In the genomic region with DNA sequence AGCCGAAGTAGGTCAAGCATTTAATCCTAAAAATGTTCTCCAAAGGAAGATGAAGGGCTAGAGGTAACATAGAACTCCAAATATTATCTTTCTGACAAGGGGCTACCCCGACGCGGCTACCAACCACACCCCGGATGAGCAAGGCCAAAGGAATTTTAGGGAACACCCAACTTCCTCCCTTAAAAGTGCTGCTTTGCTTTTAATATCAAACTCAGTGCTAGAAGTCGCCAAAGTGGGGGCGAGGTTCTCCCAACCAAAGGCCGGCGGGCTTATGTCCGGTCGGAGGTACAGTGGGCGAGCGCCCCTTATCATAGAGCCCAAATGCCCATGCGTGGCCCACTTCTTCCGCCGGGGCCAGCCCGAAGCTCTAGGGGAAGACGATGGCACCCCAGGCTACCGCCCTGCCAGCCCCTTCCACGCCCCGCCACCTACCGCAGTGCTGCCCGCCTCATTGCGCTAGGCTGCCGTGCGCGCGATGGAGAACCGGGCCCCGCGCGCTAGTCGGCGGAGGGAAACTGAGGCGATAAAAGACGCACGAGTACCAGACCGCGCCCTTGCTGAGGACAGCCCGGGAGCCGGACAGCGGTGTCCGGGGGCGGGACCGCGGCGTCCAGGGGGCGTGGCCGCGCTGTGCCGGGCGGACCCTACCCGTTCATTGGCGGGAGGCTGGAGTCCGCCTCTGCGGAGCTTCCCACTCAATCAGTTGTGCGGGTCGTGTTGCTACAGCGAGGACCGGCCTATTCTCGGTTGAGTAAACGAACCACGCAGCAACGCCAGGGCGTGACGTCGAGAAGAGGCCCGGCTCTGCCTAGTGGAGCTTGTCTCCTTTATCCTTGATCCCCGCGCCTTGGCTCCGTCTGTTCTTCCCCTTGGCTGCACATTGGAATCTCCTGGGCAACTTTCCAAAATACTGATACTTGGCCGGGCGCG, we compare ENCODE assay signal across 1 cellular context.
TF ChIP-seq lines count a peak whose summit lies in the region.

A gene with protein sequence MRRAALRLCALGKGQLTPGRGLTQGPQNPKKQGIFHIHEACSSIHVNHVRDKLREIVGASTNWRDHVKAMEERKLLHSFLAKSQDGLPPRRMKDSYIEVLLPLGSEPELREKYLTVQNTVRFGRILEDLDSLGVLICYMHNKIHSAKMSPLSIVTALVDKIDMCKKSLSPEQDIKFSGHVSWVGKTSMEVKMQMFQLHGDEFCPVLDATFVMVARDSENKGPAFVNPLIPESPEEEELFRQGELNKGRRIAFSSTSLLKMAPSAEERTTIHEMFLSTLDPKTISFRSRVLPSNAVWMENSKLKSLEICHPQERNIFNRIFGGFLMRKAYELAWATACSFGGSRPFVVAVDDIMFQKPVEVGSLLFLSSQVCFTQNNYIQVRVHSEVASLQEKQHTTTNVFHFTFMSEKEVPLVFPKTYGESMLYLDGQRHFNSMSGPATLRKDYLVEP (minus strand): TSS at position 584 of the 930 bp plus-strand sequence. CDS start 132 bp downstream, at position 452.

TF ChIP-seq in GM12878, 131 proteins besides CTCF, POLR2A, EP300 and RAD21 (continued from another document):
- 0 out of 2 replicates have a peak, but pooled peaks have one; percentile 7 for TF ChIP-seq RUNX3 (IDR thresholded peaks at IDR 0.05; ENCODE audit: low read length)
- no peak for TF ChIP-seq ETV6 (conservative IDR thresholded peaks at IDR 0.05 in 1 of 2, IDR thresholded peaks at IDR 0.05 in 1 of 2; ENCODE audit: borderline replicate concordance in 1 of 2, low read depth in 1 of 2)
- TF ChIP-seq SMAD5 (IDR thresholded peaks at IDR 0.05; ENCODE audit: low read depth): no peak
- TF ChIP-seq ZSCAN29 (IDR thresholded peaks at IDR 0.05): no peak
- TF ChIP-seq RBBP5 (conservative IDR thresholded peaks at IDR 0.05): no peak
- TF ChIP-seq CHD2 (IDR thresholded peaks at IDR 0.05; ENCODE audit: borderline replicate concordance, low read depth, low read length): no peak
- TF ChIP-seq, protein P1, sequence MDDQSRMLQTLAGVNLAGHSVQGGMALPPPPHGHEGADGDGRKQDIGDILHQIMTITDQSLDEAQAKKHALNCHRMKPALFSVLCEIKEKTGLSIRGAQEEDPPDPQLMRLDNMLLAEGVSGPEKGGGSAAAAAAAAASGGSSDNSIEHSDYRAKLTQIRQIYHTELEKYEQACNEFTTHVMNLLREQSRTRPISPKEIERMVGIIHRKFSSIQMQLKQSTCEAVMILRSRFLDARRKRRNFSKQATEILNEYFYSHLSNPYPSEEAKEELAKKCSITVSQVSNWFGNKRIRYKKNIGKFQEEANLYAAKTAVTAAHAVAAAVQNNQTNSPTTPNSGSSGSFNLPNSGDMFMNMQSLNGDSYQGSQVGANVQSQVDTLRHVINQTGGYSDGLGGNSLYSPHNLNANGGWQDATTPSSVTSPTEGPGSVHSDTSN (IDR thresholded peaks at IDR 0.05; ENCODE audit: insufficient replicate concordance, low read depth, low read length): no peak
- TF ChIP-seq NFIC (IDR thresholded peaks at IDR 0.05; ENCODE audit: low read depth, low read length): no peak
- TF ChIP-seq, protein P2, sequence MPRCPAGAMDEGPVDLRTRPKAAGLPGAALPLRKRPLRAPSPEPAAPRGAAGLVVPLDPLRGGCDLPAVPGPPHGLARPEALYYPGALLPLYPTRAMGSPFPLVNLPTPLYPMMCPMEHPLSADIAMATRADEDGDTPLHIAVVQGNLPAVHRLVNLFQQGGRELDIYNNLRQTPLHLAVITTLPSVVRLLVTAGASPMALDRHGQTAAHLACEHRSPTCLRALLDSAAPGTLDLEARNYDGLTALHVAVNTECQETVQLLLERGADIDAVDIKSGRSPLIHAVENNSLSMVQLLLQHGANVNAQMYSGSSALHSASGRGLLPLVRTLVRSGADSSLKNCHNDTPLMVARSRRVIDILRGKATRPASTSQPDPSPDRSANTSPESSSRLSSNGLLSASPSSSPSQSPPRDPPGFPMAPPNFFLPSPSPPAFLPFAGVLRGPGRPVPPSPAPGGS (IDR thresholded peaks at IDR 0.05; ENCODE audit: borderline replicate concordance, insufficient read depth, low read depth, low read length, poor library complexity, severe bottlenecking): no peak
- TF ChIP-seq, protein P3, sequence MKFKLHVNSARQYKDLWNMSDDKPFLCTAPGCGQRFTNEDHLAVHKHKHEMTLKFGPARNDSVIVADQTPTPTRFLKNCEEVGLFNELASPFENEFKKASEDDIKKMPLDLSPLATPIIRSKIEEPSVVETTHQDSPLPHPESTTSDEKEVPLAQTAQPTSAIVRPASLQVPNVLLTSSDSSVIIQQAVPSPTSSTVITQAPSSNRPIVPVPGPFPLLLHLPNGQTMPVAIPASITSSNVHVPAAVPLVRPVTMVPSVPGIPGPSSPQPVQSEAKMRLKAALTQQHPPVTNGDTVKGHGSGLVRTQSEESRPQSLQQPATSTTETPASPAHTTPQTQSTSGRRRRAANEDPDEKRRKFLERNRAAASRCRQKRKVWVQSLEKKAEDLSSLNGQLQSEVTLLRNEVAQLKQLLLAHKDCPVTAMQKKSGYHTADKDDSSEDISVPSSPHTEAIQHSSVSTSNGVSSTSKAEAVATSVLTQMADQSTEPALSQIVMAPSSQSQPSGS (IDR thresholded peaks at IDR 0.05; ENCODE audit: low read length): no peak
- no peak for TF ChIP-seq TARDBP (IDR thresholded peaks at IDR 0.05; ENCODE audit: borderline replicate concordance)
- TF ChIP-seq, protein P4, sequence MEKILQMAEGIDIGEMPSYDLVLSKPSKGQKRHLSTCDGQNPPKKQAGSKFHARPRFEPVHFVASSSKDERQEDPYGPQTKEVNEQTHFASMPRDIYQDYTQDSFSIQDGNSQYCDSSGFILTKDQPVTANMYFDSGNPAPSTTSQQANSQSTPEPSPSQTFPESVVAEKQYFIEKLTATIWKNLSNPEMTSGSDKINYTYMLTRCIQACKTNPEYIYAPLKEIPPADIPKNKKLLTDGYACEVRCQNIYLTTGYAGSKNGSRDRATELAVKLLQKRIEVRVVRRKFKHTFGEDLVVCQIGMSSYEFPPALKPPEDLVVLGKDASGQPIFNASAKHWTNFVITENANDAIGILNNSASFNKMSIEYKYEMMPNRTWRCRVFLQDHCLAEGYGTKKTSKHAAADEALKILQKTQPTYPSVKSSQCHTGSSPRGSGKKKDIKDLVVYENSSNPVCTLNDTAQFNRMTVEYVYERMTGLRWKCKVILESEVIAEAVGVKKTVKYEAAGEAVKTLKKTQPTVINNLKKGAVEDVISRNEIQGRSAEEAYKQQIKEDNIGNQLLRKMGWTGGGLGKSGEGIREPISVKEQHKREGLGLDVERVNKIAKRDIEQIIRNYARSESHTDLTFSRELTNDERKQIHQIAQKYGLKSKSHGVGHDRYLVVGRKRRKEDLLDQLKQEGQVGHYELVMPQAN (conservative IDR thresholded peaks at IDR 0.05): peak; percentile 43; the same call in 1 of the 2 replicates
- TF ChIP-seq, protein P5, sequence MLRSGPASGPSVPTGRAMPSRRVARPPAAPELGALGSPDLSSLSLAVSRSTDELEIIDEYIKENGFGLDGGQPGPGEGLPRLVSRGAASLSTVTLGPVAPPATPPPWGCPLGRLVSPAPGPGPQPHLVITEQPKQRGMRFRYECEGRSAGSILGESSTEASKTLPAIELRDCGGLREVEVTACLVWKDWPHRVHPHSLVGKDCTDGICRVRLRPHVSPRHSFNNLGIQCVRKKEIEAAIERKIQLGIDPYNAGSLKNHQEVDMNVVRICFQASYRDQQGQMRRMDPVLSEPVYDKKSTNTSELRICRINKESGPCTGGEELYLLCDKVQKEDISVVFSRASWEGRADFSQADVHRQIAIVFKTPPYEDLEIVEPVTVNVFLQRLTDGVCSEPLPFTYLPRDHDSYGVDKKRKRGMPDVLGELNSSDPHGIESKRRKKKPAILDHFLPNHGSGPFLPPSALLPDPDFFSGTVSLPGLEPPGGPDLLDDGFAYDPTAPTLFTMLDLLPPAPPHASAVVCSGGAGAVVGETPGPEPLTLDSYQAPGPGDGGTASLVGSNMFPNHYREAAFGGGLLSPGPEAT (IDR thresholded peaks at IDR 0.05; ENCODE audit: low read depth): no peak
- no peak for TF ChIP-seq SMARCA5 (IDR thresholded peaks at IDR 0.05)
- no peak for TF ChIP-seq SP1 (IDR thresholded peaks at IDR 0.05; ENCODE audit: low read depth, low read length)
- TF ChIP-seq, protein P6, sequence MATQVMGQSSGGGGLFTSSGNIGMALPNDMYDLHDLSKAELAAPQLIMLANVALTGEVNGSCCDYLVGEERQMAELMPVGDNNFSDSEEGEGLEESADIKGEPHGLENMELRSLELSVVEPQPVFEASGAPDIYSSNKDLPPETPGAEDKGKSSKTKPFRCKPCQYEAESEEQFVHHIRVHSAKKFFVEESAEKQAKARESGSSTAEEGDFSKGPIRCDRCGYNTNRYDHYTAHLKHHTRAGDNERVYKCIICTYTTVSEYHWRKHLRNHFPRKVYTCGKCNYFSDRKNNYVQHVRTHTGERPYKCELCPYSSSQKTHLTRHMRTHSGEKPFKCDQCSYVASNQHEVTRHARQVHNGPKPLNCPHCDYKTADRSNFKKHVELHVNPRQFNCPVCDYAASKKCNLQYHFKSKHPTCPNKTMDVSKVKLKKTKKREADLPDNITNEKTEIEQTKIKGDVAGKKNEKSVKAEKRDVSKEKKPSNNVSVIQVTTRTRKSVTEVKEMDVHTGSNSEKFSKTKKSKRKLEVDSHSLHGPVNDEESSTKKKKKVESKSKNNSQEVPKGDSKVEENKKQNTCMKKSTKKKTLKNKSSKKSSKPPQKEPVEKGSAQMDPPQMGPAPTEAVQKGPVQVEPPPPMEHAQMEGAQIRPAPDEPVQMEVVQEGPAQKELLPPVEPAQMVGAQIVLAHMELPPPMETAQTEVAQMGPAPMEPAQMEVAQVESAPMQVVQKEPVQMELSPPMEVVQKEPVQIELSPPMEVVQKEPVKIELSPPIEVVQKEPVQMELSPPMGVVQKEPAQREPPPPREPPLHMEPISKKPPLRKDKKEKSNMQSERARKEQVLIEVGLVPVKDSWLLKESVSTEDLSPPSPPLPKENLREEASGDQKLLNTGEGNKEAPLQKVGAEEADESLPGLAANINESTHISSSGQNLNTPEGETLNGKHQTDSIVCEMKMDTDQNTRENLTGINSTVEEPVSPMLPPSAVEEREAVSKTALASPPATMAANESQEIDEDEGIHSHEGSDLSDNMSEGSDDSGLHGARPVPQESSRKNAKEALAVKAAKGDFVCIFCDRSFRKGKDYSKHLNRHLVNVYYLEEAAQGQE (IDR thresholded peaks at IDR 0.05; ENCODE audit: low read depth, low read length): no peak
- TF ChIP-seq, protein P7, sequence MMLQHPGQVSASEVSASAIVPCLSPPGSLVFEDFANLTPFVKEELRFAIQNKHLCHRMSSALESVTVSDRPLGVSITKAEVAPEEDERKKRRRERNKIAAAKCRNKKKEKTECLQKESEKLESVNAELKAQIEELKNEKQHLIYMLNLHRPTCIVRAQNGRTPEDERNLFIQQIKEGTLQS (IDR thresholded peaks at IDR 0.05; ENCODE audit: borderline replicate concordance, extremely low read depth, low read depth, low read length): no peak
- peak; percentile 28; the same call in 1 of the 2 replicates for TF ChIP-seq POLR2AphosphoS5 (IDR thresholded peaks at IDR 0.05; ENCODE audit: low read length)
- TF ChIP-seq WRNIP1 (IDR thresholded peaks at IDR 0.05; ENCODE audit: borderline replicate concordance, low read depth, low read length): no peak
- no peak for TF ChIP-seq ZNF24 (IDR thresholded peaks at IDR 0.05)
- peak; percentile 42; the same call in 1 of the 2 replicates for TF ChIP-seq RB1 (IDR thresholded peaks at IDR 0.05; ENCODE audit: borderline replicate concordance)
- no peak for TF ChIP-seq BACH1 (IDR thresholded peaks at IDR 0.05; ENCODE audit: borderline replicate concordance)
- TF ChIP-seq MEF2B (IDR thresholded peaks at IDR 0.05; ENCODE audit: partially characterized antibody, poor library complexity, severe bottlenecking): no peak
- TF ChIP-seq NR2F1 (conservative IDR thresholded peaks at IDR 0.05): peak; percentile 45; the same call in 1 of the 2 replicates
- no peak for TF ChIP-seq MEF2A (IDR thresholded peaks at IDR 0.05; ENCODE audit: insufficient read depth, low read depth, low read length)
- no peak for TF ChIP-seq HDAC2 (IDR thresholded peaks at IDR 0.05)
TF ChIP-seq in GM12878: peak in this region for 21.
